In genomic region chr15:64071931-64072765, GRCh38 we compare ENCODE assay signal across 11 cellular contexts. TPM values are rescaled to one million over a fixed set of nuclear protein-coding genes. Genes with fewer than 3 reads are reported as not detected.
DNase-seq lines count a peak whose midpoint lies in the region; ATAC-seq and TF ChIP-seq lines count a peak whose summit lies in the region.
"Had no signal": no experiment of that assay in that cellular context is flagged by ENCODE, and none has a peak within 500 bp of the region (broad histone marks: within the 10 kb centered on the region; RNA-seq: fewer than 3 reads in every experiment).

No MANE protein-coding gene starts in this region.

- TF ChIP-seq CTCF in heart right ventricle (IDR thresholded peaks at IDR 0.05) = no peak
- TF ChIP-seq CTCF in colonic mucosa (IDR thresholded peaks at IDR 0.05) = no peak
- no peak for TF ChIP-seq CTCF in vagina (IDR thresholded peaks at IDR 0.05)

- no peak for DNase-seq in heart right ventricle
- DNase-seq in left ventricle myocardium superior = no peak
- no peak for DNase-seq in colonic mucosa
- no peak for DNase-seq in vagina (ENCODE audit: extremely low spot score in 2 of 2)
- DNase-seq in stimulated activated CD4-positive, alpha-beta T cell treated with anti-CD3 and anti-CD28 coated beads, Interleukin-12 subunit alpha, Interleukin-12 subunit beta, amount 100 ng/mL, for 4 hours = no peak
- no peak for DNase-seq in SKM-1 treated with dmso at 0.1 percent for 144 hours (lab: John Stamatoyannopoulos, UW; ENCODE audit: unreplicated experiment)
- DNase-seq: NCI-H345, SHP77 had no signal

- H3K36me3 ChIP-seq in heart right ventricle (peaks cover 0 to 46% (median 25%) of the 10 kb centered on the region in 9 donors), colonic mucosa (no peaks in the 10 kb centered on the region), muscle layer of duodenum (ENCODE audit: control insufficient read depth in 1 of 2, insufficient read depth in 2 of 2, low read length in 2 of 2) (peaks cover 16 to 28% of the 10 kb centered on the region in 2 donors), vagina (no peaks in the 10 kb centered on the region)

- no peak overlapping the region for H3K9ac ChIP-seq in colonic mucosa (ENCODE audit: low read depth in 2 of 2, low read length in 2 of 2)
- H3K9ac ChIP-seq: KMS-11 had no signal

- TF ChIP-seq POLR2A in vagina (IDR thresholded peaks at IDR 0.05) = no peak

- peak overlapping the region in 9 of 10 donors; percentile 26 to 73 (median 46) for H3K27ac ChIP-seq in heart right ventricle
- H3K27ac ChIP-seq in colonic mucosa = peak overlapping the region; percentile 42
- peak overlapping the region; percentile 3 for H3K27ac ChIP-seq in muscle layer of duodenum (ENCODE audit: low read length)
- H3K27ac ChIP-seq in vagina = peak overlapping the region; percentile 91
- H3K27ac ChIP-seq: KMS-11 had no signal

- H3K4me3 ChIP-seq in heart right ventricle = no peak overlapping the region
- H3K4me3 ChIP-seq in colonic mucosa = no peak overlapping the region
- no peak overlapping the region for H3K4me3 ChIP-seq in muscle layer of duodenum (ENCODE audit: low read depth in 1 of 2, low read length in 2 of 2)
- H3K4me3 ChIP-seq in vagina = no peak overlapping the region

- H3K9me3 ChIP-seq in heart right ventricle (no peaks in the 10 kb centered on the region), colonic mucosa (no peaks in the 10 kb centered on the region), muscle layer of duodenum (ENCODE audit: control insufficient read depth in 1 of 2, low read length in 2 of 2) (no peaks in the 10 kb centered on the region), vagina (no peaks in the 10 kb centered on the region)

- 90 to 97% methylated on average over 4 of the region's 4 CpGs for WGBS in heart right ventricle, 2 donors

- peaks cover 0 to 62% (median 27%) of the 10 kb centered on the region in 9 donors for H3K4me1 ChIP-seq in heart right ventricle
- peaks cover 10% of the 10 kb centered on the region for H3K4me1 ChIP-seq in colonic mucosa
- H3K4me1 ChIP-seq in muscle layer of duodenum (ENCODE audit: control insufficient read depth in 1 of 2, insufficient read depth in 2 of 2, low read length in 2 of 2) = peaks cover 0 to 16% of the 10 kb centered on the region in 2 donors
- H3K4me1 ChIP-seq in vagina = peaks cover 51% of the 10 kb centered on the region

- intact Hi-C loops in heart right ventricle (cut with DNase I) (loop anchor here in 2 of 10 donors (5.0 kb wide), 1 partner anchor 460 kb away; no protein-coding TSS in a partner anchor), left ventricle myocardium superior (cut with micrococcal nuclease) (no loop called here), colonic mucosa (cut with DNase I) (no loop called here), vagina (cut with DNase I) (no loop called here)

- ATAC-seq in heart right ventricle (no peak), left ventricle myocardium superior (no peak), GM19397 (IDR thresholded peaks at IDR 0.05; ENCODE audit: unreplicated experiment) (no peak)

- H3K27me3 ChIP-seq in heart right ventricle = no peaks in the 10 kb centered on the region
- no peaks in the 10 kb centered on the region for H3K27me3 ChIP-seq in colonic mucosa
- no peaks in the 10 kb centered on the region for H3K27me3 ChIP-seq in muscle layer of duodenum (ENCODE audit: low read depth, low read length)
- no peaks in the 10 kb centered on the region for H3K27me3 ChIP-seq in vagina

RNA-seq across cellular contexts. Expression of gene CIAO2A, which starts 21.5 kb away (rescaled TPM):
- total RNA-seq in heart right ventricle (10 to 100 TPM; 36.4 to 65.6 (median 52.3) TPM), left ventricle myocardium superior (72.2 TPM), colonic mucosa (10 to 100 TPM; 88.7 to 98.3 TPM), vagina (36.1 TPM)
- polyA plus RNA-seq in heart right ventricle = 100 to 1,000 TPM in 1 of 2 donors, 10 to 100 TPM in 1; 62.2 to 118 TPM

RNA-seq across cellular contexts. Expression of gene SNX1, which starts 23.6 kb away (rescaled TPM):
- total RNA-seq in heart right ventricle = 100 to 1,000 TPM in 3 of 10 donors, 10 to 100 TPM in 7; 80.8 to 110 (median 96.0) TPM
- polyA plus RNA-seq in heart right ventricle = 10 to 100 TPM; 44.9 to 47.9 TPM
- 89.7 TPM for total RNA-seq in left ventricle myocardium superior
- 100 to 1,000 TPM; 116 to 125 TPM for total RNA-seq in colonic mucosa
- 92.8 TPM for total RNA-seq in vagina

RNA-seq across cellular contexts. Expression of gene DAPK2, which starts 25.9 kb away (rescaled TPM):
- total RNA-seq in heart right ventricle (10 to 100 TPM; 20.8 to 62.6 (median 38.5) TPM), left ventricle myocardium superior (43.4 TPM), colonic mucosa (10 to 100 TPM; 23.7 to 26.5 TPM), vagina (50.3 TPM)
- 10 to 100 TPM; 33.0 to 44.6 TPM for polyA plus RNA-seq in heart right ventricle

Comparison
In these comparisons a context has a peak if more than half of its experiments do, and no peak if none do; other contexts are left out.
1. H3K27ac ChIP-seq: peak in every context shown above with its lines; median percentile 91 in vagina; 46 in heart right ventricle; 42 in colonic mucosa; 3 in muscle layer of duodenum.